In genomic region chr1:156295391-156295947, GRCh38 we compare ENCODE assay signal across 8 cellular contexts. TPM values are rescaled to one million over a fixed set of nuclear protein-coding genes. Genes with fewer than 3 reads are reported as not detected.
DNase-seq lines count a peak whose midpoint lies in the region; ATAC-seq and TF ChIP-seq lines count a peak whose summit lies in the region.

TSS of gene GLMP (minus strand) at chr1:156295679. CDS start at chr1:156295645, 34 bp downstream.

- POLR2A ChIA-PET in AG04449 (lab: Yijun Ruan, JAX), result interaction anchor here (1.1 kb wide), 1 partner anchor 12 kb away, joined by 7 read pairs; the partner anchor contains the start of genes SMG5 and TMEM79

- peak within 1 kb of the TSS; percentile 6 to 97 (median 82) for H3K27ac ChIP-seq in dorsolateral prefrontal cortex

- DNase-seq in AG04449 (ENCODE audit: low read depth, low spot score), result no peak
- peak; percentile 73 for DNase-seq in NCI-H2227 (lab: John Stamatoyannopoulos, UW; ENCODE audit: unreplicated experiment)
- peak; percentile 51 for DNase-seq in activated CD4-positive, alpha-beta T cell treated with anti-CD3 and anti-CD28 coated beads, Interleukin-2, amount 50 U/mL, for 1 hour
- DNase-seq in dorsolateral prefrontal cortex, result peak in 9 of 10 donors; percentile 54 to 77 (median 74)
- DNase-seq in left kidney (ENCODE audit: low read depth, low spot score), result peak; percentile 81
- peak; percentile 32 for DNase-seq in stimulated activated CD4-positive, alpha-beta T cell treated with anti-CD3 and anti-CD28 coated beads, Interleukin-15, amount 100 ng/mL, for 48 hours (ENCODE audit: low read depth in 2 of 2)

- intact Hi-C loops in dorsolateral prefrontal cortex (cut with DNase I), result no loop called here

- no peaks in the 10 kb centered on the region for H3K27me3 ChIP-seq in dorsolateral prefrontal cortex

- ATAC-seq in GM19397 (IDR thresholded peaks at IDR 0.05; ENCODE audit: unreplicated experiment), result peak; percentile 50
- ATAC-seq in HG02623 (IDR thresholded peaks at IDR 0.05; ENCODE audit: unreplicated experiment), result no peak

- CTCF ChIA-PET in AG04449 (lab: Yijun Ruan, JAX), result interaction anchor here (1.3 kb wide), 1 partner anchor 13 kb away, joined by 6 read pairs; the partner anchor contains the start of gene SMG5

- no peak for TF ChIP-seq CTCF in AG04449 (IDR thresholded peaks at IDR 0.05; ENCODE audit: insufficient read depth, low read length, missing control alignments)
- peak in 10 of 56 donors; percentile 12 to 27 (median 17) for TF ChIP-seq CTCF in dorsolateral prefrontal cortex (IDR thresholded peaks at IDR 0.05 in 54 of 56, conservative IDR thresholded peaks at IDR 0.05 in 2 of 56; ENCODE audit: low read depth in 1 of 56, partially characterized antibody in 56 of 56)

- H3K4me3 ChIP-seq in AG04449 (ENCODE audit: low read depth, low read length) (peak within 1 kb of the TSS; percentile 75), dorsolateral prefrontal cortex (peak within 1 kb of the TSS; percentile 43 to 93 (median 79))

RNA-seq across cellular contexts. Expression of gene GLMP, which starts in this region (rescaled TPM):
- 10 to 100 TPM in 119 of 120 experiments, 1 to 10 TPM in 1; 10.0 to 33.0 (median 21.5) TPM for total RNA-seq in dorsolateral prefrontal cortex
